In genomic region chr1:42952353-42953001, GRCh38 we compare ENCODE assay signal across 1 cellular context.
TF ChIP-seq lines count a peak whose summit lies in the region.

No MANE protein-coding gene starts in this region.

TF ChIP-seq in K562, 482 proteins besides CTCF, POLR2A, EP300 and RAD21 (continued from another document and continues in another):
- TF ChIP-seq TRIM25 (IDR thresholded peaks at IDR 0.05; ENCODE audit: borderline replicate concordance) (no peak), PURB (CRISPR knock-in tag; IDR thresholded peaks at IDR 0.05; ENCODE audit: low read depth) (no peak), FOS (IDR thresholded peaks at IDR 0.05; ENCODE audit: extremely low read depth, insufficient read length) (no peak), EP400 (IDR thresholded peaks at IDR 0.05) (peak; percentile 19; the same call in 1 of the 2 replicates), MEIS2 (IDR thresholded peaks at IDR 0.05; ENCODE audit: partially characterized antibody) (no peak), ZNF140 (CRISPR knock-in tag; IDR thresholded peaks at IDR 0.05) (no peak), CTCFL (IDR thresholded peaks at IDR 0.05; ENCODE audit: borderline replicate concordance, insufficient read depth, low read depth, low read length, poor library complexity, severe bottlenecking) (no peak), DNMT1 (IDR thresholded peaks at IDR 0.05) (no peak), PTTG1 (tag; IDR thresholded peaks at IDR 0.05; ENCODE audit: low read depth) (no peak), MYBL2 (IDR thresholded peaks at IDR 0.05; ENCODE audit: low read depth) (no peak), MYBL2 (CRISPR knock-in tag; IDR thresholded peaks at IDR 0.05; ENCODE audit: borderline replicate concordance) (no peak), ZNF695 (CRISPR knock-in tag; IDR thresholded peaks at IDR 0.05) (no peak), SAFB2 (IDR thresholded peaks at IDR 0.05; ENCODE audit: borderline replicate concordance, low read depth, low read length, severe bottlenecking) (no peak), TCFL5 (CRISPR knock-in tag; conservative IDR thresholded peaks at IDR 0.05) (no peak), KAT8 (IDR thresholded peaks at IDR 0.05; ENCODE audit: low read depth) (no peak), TRIM24 (IDR thresholded peaks at IDR 0.05) (peak; percentile 62 to 64; a peak in 3 of 4 replicates), ZFX (CRISPR knock-in tag; IDR thresholded peaks at IDR 0.05) (no peak), SAP30 (IDR thresholded peaks at IDR 0.05; ENCODE audit: borderline replicate concordance, insufficient read depth, low read depth, low read length, poor library complexity, severe bottlenecking) (peak; percentile 33), HSF4 (CRISPR knock-in tag; IDR thresholded peaks at IDR 0.05; ENCODE audit: borderline replicate concordance) (no peak), NCOA4 (IDR thresholded peaks at IDR 0.05; ENCODE audit: partially characterized antibody) (no peak), GTF2B (IDR thresholded peaks at IDR 0.05; ENCODE audit: extremely low read depth, insufficient read length) (no peak), THRAP3 (IDR thresholded peaks at IDR 0.05; ENCODE audit: borderline replicate concordance) (no peak), ZNF445 (CRISPR knock-in tag; IDR thresholded peaks at IDR 0.05; ENCODE audit: low read depth) (no peak), SUPT5H (IDR thresholded peaks at IDR 0.05) (no peak), ZNF696 (CRISPR knock-in tag; conservative IDR thresholded peaks at IDR 0.05) (no peak), PTRF (tag; IDR thresholded peaks at IDR 0.05) (no peak), CHCHD3 (CRISPR knock-in tag; IDR thresholded peaks at IDR 0.05) (no peak), ARID1B (IDR thresholded peaks at IDR 0.05) (peak; percentile 91), NEUROD1 (IDR thresholded peaks at IDR 0.05; ENCODE audit: borderline replicate concordance, low read depth, low read length, partially characterized antibody) (peak; percentile 52), POLR3G (IDR thresholded peaks at IDR 0.05; ENCODE audit: extremely low read depth, insufficient read length, insufficient replicate concordance) (no peak), KLF16 (IDR thresholded peaks at IDR 0.05) (peak; percentile 88), TEAD4 (IDR thresholded peaks at IDR 0.05; ENCODE audit: low read length) (peak; percentile 90), TEAD4 (CRISPR knock-in tag; IDR thresholded peaks at IDR 0.05; ENCODE audit: borderline replicate concordance) (no peak), BRD4 (IDR thresholded peaks at IDR 0.05) (no peak), RERE (CRISPR knock-in tag; IDR thresholded peaks at IDR 0.05; ENCODE audit: borderline replicate concordance) (no peak), CHD2 (IDR thresholded peaks at IDR 0.05; ENCODE audit: low read depth, low read length) (no peak), RFX1 (IDR thresholded peaks at IDR 0.05) (no peak), SMAD3 (CRISPR knock-in tag; conservative IDR thresholded peaks at IDR 0.05) (no peak), BRF1 (IDR thresholded peaks at IDR 0.05; ENCODE audit: borderline replicate concordance, extremely low read depth, insufficient read length) (no peak), CREB3L1 (IDR thresholded peaks at IDR 0.05; ENCODE audit: borderline replicate concordance, low read depth) (no peak), TGIF2 (CRISPR knock-in tag; IDR thresholded peaks at IDR 0.05) (no peak), HLTF (IDR thresholded peaks at IDR 0.05) (0 out of 2 replicates have a peak, but pooled peaks have one; percentile 14), ZBTB43 (CRISPR knock-in tag; IDR thresholded peaks at IDR 0.05) (no peak), STAT6 (CRISPR knock-in tag; IDR thresholded peaks at IDR 0.05) (no peak), WHSC1 (IDR thresholded peaks at IDR 0.05; ENCODE audit: low read length) (no peak), GATAD2B (IDR thresholded peaks at IDR 0.05; ENCODE audit: borderline replicate concordance) (0 out of 2 replicates have a peak, but pooled peaks have one; percentile 45), MXD1 (CRISPR knock-in tag; IDR thresholded peaks at IDR 0.05; ENCODE audit: borderline replicate concordance, poor library complexity, severe bottlenecking) (no peak), RNF2 (IDR thresholded peaks at IDR 0.05) (peak; percentile 16; the same call in 1 of the 2 replicates), SMAD2 (IDR thresholded peaks at IDR 0.05; ENCODE audit: low read depth, low read length) (no peak), NFIX (CRISPR knock-in tag; IDR thresholded peaks at IDR 0.05; ENCODE audit: low read depth) (no peak), SRSF1 (IDR thresholded peaks at IDR 0.05; ENCODE audit: low read depth, low read length) (no peak), ELF2 (CRISPR knock-in tag; IDR thresholded peaks at IDR 0.05) (no peak), HIVEP1 (CRISPR knock-in tag; IDR thresholded peaks at IDR 0.05) (no peak), SRSF7 (optimal IDR thresholded peaks at IDR 0.05; ENCODE audit: low read depth, low read length) (no peak), ZNF707 (CRISPR knock-in tag; conservative IDR thresholded peaks at IDR 0.05) (no peak), FOXO4 (CRISPR knock-in tag; IDR thresholded peaks at IDR 0.05) (0 out of 2 replicates have a peak, but pooled peaks have one; percentile 8)
